Comparison of ENCODE assay signal across 8 cellular contexts in genomic region chr14:34461334-34462131, GRCh38. TPM values are rescaled to one million over a fixed set of nuclear protein-coding genes. Genes with fewer than 3 reads are reported as not detected.
DNase-seq lines count a peak whose midpoint lies in the region; ATAC-seq and TF ChIP-seq lines count a peak whose summit lies in the region.

No MANE protein-coding gene starts in this region.

- CTCF ChIA-PET in activated naive CD4-positive, alpha-beta T cell treated with anti-CD3 and anti-CD28 coated beads for 36 hours (lab: Charles Lee) = interaction anchor here (0.5 to 1.0 kb wide), 2 partner anchors 138 to 394 kb away, joined by 3 to 5 read pairs; no protein-coding TSS in a partner anchor

- H3K4me3 Mint-ChIP-seq in activated naive CD4-positive, alpha-beta T cell treated with anti-CD3 and anti-CD28 coated beads for 36 hours = peak overlapping the region; percentile 87

- no peaks in the 10 kb centered on the region for H3K27me3 Mint-ChIP-seq in activated naive CD4-positive, alpha-beta T cell treated with anti-CD3 and anti-CD28 coated beads for 36 hours (ENCODE audit: low read depth)

- peak overlapping the region; percentile 68 to 91 (median 88) for H3K4me2 ChIP-seq in BLaER1 treated with 17β-estradiol and CSF1 and Interleukin-3, amounts not matched to agents 10 nM and 100 nM

- no peaks in the 10 kb centered on the region for H3K9me3 ChIP-seq in BLaER1 treated with 17β-estradiol and CSF1 and Interleukin-3, amounts not matched to agents 10 nM and 100 nM (replicated peaks in 1 of 11)
- H3K9me3 ChIP-seq in gastroesophageal sphincter (no peaks in the 10 kb centered on the region), neutrophil (no peaks in the 10 kb centered on the region)

- peak overlapping the region; percentile 70 to 92 (median 86) for H3K27ac ChIP-seq in BLaER1 treated with 17β-estradiol and CSF1 and Interleukin-3, amounts not matched to agents 10 nM and 100 nM
- H3K27ac ChIP-seq in gastroesophageal sphincter = peak overlapping the region; percentile 57 to 98 (median 95)
- H3K27ac ChIP-seq in neutrophil = peak overlapping the region; percentile 54

- intact Hi-C loops in activated naive CD4-positive, alpha-beta T cell treated with anti-CD3 and anti-CD28 coated beads for 36 hours (cut with micrococcal nuclease) = loop anchor here (1.0 to 5.0 kb wide), 10 partner anchors 76 to 1856 kb away; partner anchors contain the start of genes BRMS1L, CFL2, EAPP and FAM177A1

- H3K27me3 ChIP-seq in BLaER1 treated with 17β-estradiol and CSF1 and Interleukin-3, amounts not matched to agents 10 nM and 100 nM = no peaks in the 10 kb centered on the region
- H3K27me3 ChIP-seq in gastroesophageal sphincter (no peaks in the 10 kb centered on the region), neutrophil (peaks cover 8% of the 10 kb centered on the region)

- H3K36me3 Mint-ChIP-seq in activated naive CD4-positive, alpha-beta T cell treated with anti-CD3 and anti-CD28 coated beads for 36 hours (ENCODE audit: low read depth) = no peaks in the 10 kb centered on the region

- H3K36me3 ChIP-seq in BLaER1 treated with 17β-estradiol and CSF1 and Interleukin-3, amounts not matched to agents 10 nM and 100 nM = peaks cover 2 to 18% (median 12%) of the 10 kb centered on the region in 11 experiments
- peaks cover 0 to 5% of the 10 kb centered on the region in 2 donors for H3K36me3 ChIP-seq in gastroesophageal sphincter
- no peaks in the 10 kb centered on the region for H3K36me3 ChIP-seq in neutrophil

- 5 to 6% methylated on average over 6 of the region's 45 CpGs for WGBS in gastroesophageal sphincter (ENCODE audit: low coverage in 1 of 2), 2 donors

- peaks cover 23 to 45% (median 33%) of the 10 kb centered on the region in 10 experiments for H3K4me1 ChIP-seq in BLaER1 treated with 17β-estradiol and CSF1 and Interleukin-3, amounts not matched to agents 10 nM and 100 nM
- H3K4me1 ChIP-seq in gastroesophageal sphincter = peaks cover 0 to 36% (median 0%) of the 10 kb centered on the region in 3 donors
- H3K4me1 ChIP-seq in neutrophil (ENCODE audit: control insufficient read depth in 1 of 2, insufficient read depth in 1 of 2, low read depth in 1 of 2, low read length in 1 of 2) = peaks cover 17 to 26% of the 10 kb centered on the region in 2 experiments

- peak overlapping the region; percentile 65 for H3K27ac Mint-ChIP-seq in activated naive CD4-positive, alpha-beta T cell treated with anti-CD3 and anti-CD28 coated beads for 36 hours

- peak overlapping the region; percentile 81 to 94 (median 91) for H3K9ac ChIP-seq in BLaER1 treated with 17β-estradiol and CSF1 and Interleukin-3, amounts not matched to agents 10 nM and 100 nM

- TF ChIP-seq POLR2A in gastroesophageal sphincter (IDR thresholded peaks at IDR 0.05) = no peak

- ATAC-seq in HG03342 (IDR thresholded peaks at IDR 0.05; ENCODE audit: unreplicated experiment) = peak; percentile 44
- peak; percentile 30 for ATAC-seq in gastroesophageal sphincter

- H3K4me1 Mint-ChIP-seq in activated naive CD4-positive, alpha-beta T cell treated with anti-CD3 and anti-CD28 coated beads for 36 hours (ENCODE audit: low read depth) = peaks cover 16% of the 10 kb centered on the region

- DNase-seq in GM19240 (ENCODE audit: insufficient read length, low spot score) (peak; percentile 35), NCI-H69 (lab: John Stamatoyannopoulos, UW) (peak; percentile 84), mesenteric fat pad (ENCODE audit: low spot score) (no peak)
- DNase-seq in activated naive CD4-positive, alpha-beta T cell treated with anti-CD3 and anti-CD28 coated beads for 36 hours = peak; percentile 41

- no peak for TF ChIP-seq EP300 in gastroesophageal sphincter (IDR thresholded peaks at IDR 0.05)

- peaks cover 8 to 50% (median 32%) of the 10 kb centered on the region in 11 experiments; a peak in 19 of 22 replicates for H4K20me1 ChIP-seq in BLaER1 treated with 17β-estradiol and CSF1 and Interleukin-3, amounts not matched to agents 10 nM and 100 nM

- no peak for TF ChIP-seq CTCF in gastroesophageal sphincter (IDR thresholded peaks at IDR 0.05)
- no peak for TF ChIP-seq CTCF in neutrophil (IDR thresholded peaks at IDR 0.05)

- H3K9me3 Mint-ChIP-seq in activated naive CD4-positive, alpha-beta T cell treated with anti-CD3 and anti-CD28 coated beads for 36 hours = no peaks in the 10 kb centered on the region

- peak overlapping the region; percentile 67 to 87 (median 80) for H3K4me3 ChIP-seq in BLaER1 treated with 17β-estradiol and CSF1 and Interleukin-3, amounts not matched to agents 10 nM and 100 nM
- H3K4me3 ChIP-seq in gastroesophageal sphincter = peak overlapping the region; percentile 61 to 85
- H3K4me3 ChIP-seq in neutrophil (ENCODE audit: low read depth in 1 of 2, low read length in 1 of 2) = peak overlapping the region; percentile 67 to 85

RNA-seq across cellular contexts. Expression of gene SPTSSA, which starts 0.5 kb away (rescaled TPM):
- 1 to 10 TPM; 5.8 to 6.2 TPM for total RNA-seq in activated naive CD4-positive, alpha-beta T cell treated with anti-CD3 and anti-CD28 coated beads for 36 hours
- total RNA-seq in gastroesophageal sphincter (10 to 100 TPM; 14.7 to 28.9 (median 22.3) TPM), mesenteric fat pad (18.5 TPM)
